Comparison of ENCODE assay signal across 12 cellular contexts in genomic region chr20:20363449-20364015, GRCh38. TPM values are rescaled to one million over a fixed set of nuclear protein-coding genes. Genes with fewer than 3 reads are reported as not detected.
A peak's percentile ranks its signal among the peaks of the same experiment; 100 is the strongest.
DNase-seq lines count a peak whose midpoint lies in the region; ATAC-seq and TF ChIP-seq lines count a peak whose summit lies in the region.
"Had no signal": no experiment of that assay in that cellular context is flagged by ENCODE, and none has a peak within 500 bp of the region (broad histone marks: within the 10 kb centered on the region; RNA-seq: fewer than 3 reads in every experiment).

No MANE protein-coding gene starts in this region.

- H3K9ac ChIP-seq in HUES6 (ENCODE audit: low read length) = peak overlapping the region; percentile 58

- H3K27me3 Mint-ChIP-seq in WTC11 (ENCODE audit: low read depth) = peaks cover 83% of the 10 kb centered on the region
- peaks cover 90% of the 10 kb centered on the region for H3K27me3 Mint-ChIP-seq in nephron progenitor cell (ENCODE audit: low read depth, poor library complexity)

- peak overlapping the region; percentile 64 for H3K4me3 ChIP-seq in HUES6 (ENCODE audit: low read depth, low read length)
- H3K4me3 ChIP-seq: upper lobe of left lung had no signal

- H3K27ac ChIP-seq in HUES6 (ENCODE audit: low read depth, low read length) = no peak overlapping the region
- H3K27ac ChIP-seq: HL-60, upper lobe of left lung had no signal

- H3K4me1 ChIP-seq in HUES6 (ENCODE audit: control insufficient read depth, insufficient read depth, low read length) = peaks cover 27% of the 10 kb centered on the region

- H3K9me3 Mint-ChIP-seq in WTC11 = no peaks in the 10 kb centered on the region
- peaks cover 2% of the 10 kb centered on the region for H3K9me3 Mint-ChIP-seq in nephron progenitor cell

- POLR2A ChIA-PET in WTC11 (lab: Charles Lee) = no interaction called here

- H3K27ac Mint-ChIP-seq in WTC11 (no peak overlapping the region), nephron progenitor cell (no peak overlapping the region)

- CTCF ChIA-PET in WTC11 (lab: Charles Lee) = interaction anchor here (1.2 kb wide), 1 partner anchor 230 kb away, joined by 11 read pairs; no protein-coding TSS in a partner anchor

- peaks cover 95% of the 10 kb centered on the region for H3K27me3 ChIP-seq in HUES6 (ENCODE audit: control insufficient read depth, insufficient read depth, low read length)

- TF ChIP-seq CTCF in WTC11 (IDR thresholded peaks at IDR 0.05) (no peak), nephron progenitor cell (IDR thresholded peaks at IDR 0.05) (no peak)

- DNase-seq in NCI-H1436 (lab: John Stamatoyannopoulos, UW) = peak; percentile 61
- DNase-seq in NCI-H1436 treated with DMSO at 0.1 percent for 48 hours (lab: John Stamatoyannopoulos, UW) = no peak
- DNase-seq in WTC11 (ENCODE audit: low spot score) = peak; percentile 54
- DNase-seq in nephron progenitor cell = peak; percentile 26
- no peak for DNase-seq in activated CD4-positive, CD25-positive, alpha-beta regulatory T cell treated with anti-CD3 and anti-CD28 coated beads, Interleukin-2, amount 50 U/mL, for 72 hours
- no peak for DNase-seq in 8988T
- DNase-seq in GOT3 (lab: John Stamatoyannopoulos, UW) = no peak
- DNase-seq: HCEC 1CT had no signal

- H3K36me3 Mint-ChIP-seq in WTC11 = no peaks in the 10 kb centered on the region
- no peaks in the 10 kb centered on the region for H3K36me3 Mint-ChIP-seq in nephron progenitor cell (ENCODE audit: low read depth)

- no peaks in the 10 kb centered on the region for H3K36me3 ChIP-seq in HUES6 (ENCODE audit: control insufficient read depth, insufficient read depth, low read length)
- H3K36me3 ChIP-seq: upper lobe of left lung had no signal

- H3K4me1 Mint-ChIP-seq in WTC11 = peaks cover 31% of the 10 kb centered on the region
- peaks cover 10% of the 10 kb centered on the region for H3K4me1 Mint-ChIP-seq in nephron progenitor cell

- ATAC-seq in WTC11 = peak; percentile 28

- H3K9me3 ChIP-seq in HUES6 (ENCODE audit: control insufficient read depth, insufficient read depth, low read depth, low read length) = no peaks in the 10 kb centered on the region
- H3K9me3 ChIP-seq: upper lobe of left lung had no signal

- peak overlapping the region; percentile 76 for H3K4me3 Mint-ChIP-seq in WTC11
- no peak overlapping the region for H3K4me3 Mint-ChIP-seq in nephron progenitor cell

TF ChIP-seq in WTC11, 78 proteins besides CTCF, POLR2A, EP300 and RAD21 (continues in another document):
- TF ChIP-seq FOXJ3 (CRISPR knock-in tag; IDR thresholded peaks at IDR 0.05; ENCODE audit: borderline replicate concordance) (no peak), ERG (CRISPR knock-in tag; IDR thresholded peaks at IDR 0.05) (no peak), FOXP1 (CRISPR knock-in tag; IDR thresholded peaks at IDR 0.05; ENCODE audit: borderline replicate concordance) (0 out of 2 replicates have a peak, but pooled peaks have one; percentile 29), MAX (CRISPR knock-in tag; IDR thresholded peaks at IDR 0.05) (no peak), PRRX2 (CRISPR knock-in tag; IDR thresholded peaks at IDR 0.05) (no peak), TCF7 (CRISPR knock-in tag; IDR thresholded peaks at IDR 0.05; ENCODE audit: low read depth) (no peak), CREB1 (CRISPR knock-in tag; IDR thresholded peaks at IDR 0.05) (no peak), ZNF416 (CRISPR knock-in tag; IDR thresholded peaks at IDR 0.05) (no peak), NFE2L1 (CRISPR knock-in tag; IDR thresholded peaks at IDR 0.05) (peak; percentile 60; the same call in 1 of the 2 replicates), HMGXB4 (CRISPR knock-in tag; IDR thresholded peaks at IDR 0.05) (no peak), ATF1 (CRISPR knock-in tag; IDR thresholded peaks at IDR 0.05) (no peak), CBFB (CRISPR knock-in tag; IDR thresholded peaks at IDR 0.05; ENCODE audit: low read depth) (no peak), E2F1 (CRISPR knock-in tag; IDR thresholded peaks at IDR 0.05) (no peak)
- TF ChIP-seq, protein P1, sequence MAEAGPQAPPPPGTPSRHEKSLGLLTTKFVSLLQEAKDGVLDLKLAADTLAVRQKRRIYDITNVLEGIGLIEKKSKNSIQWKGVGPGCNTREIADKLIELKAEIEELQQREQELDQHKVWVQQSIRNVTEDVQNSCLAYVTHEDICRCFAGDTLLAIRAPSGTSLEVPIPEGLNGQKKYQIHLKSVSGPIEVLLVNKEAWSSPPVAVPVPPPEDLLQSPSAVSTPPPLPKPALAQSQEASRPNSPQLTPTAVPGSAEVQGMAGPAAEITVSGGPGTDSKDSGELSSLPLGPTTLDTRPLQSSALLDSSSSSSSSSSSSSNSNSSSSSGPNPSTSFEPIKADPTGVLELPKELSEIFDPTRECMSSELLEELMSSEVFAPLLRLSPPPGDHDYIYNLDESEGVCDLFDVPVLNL (CRISPR knock-in tag; IDR thresholded peaks at IDR 0.05; ENCODE audit: borderline replicate concordance, low read depth) = no peak
- TF ChIP-seq, protein P2, sequence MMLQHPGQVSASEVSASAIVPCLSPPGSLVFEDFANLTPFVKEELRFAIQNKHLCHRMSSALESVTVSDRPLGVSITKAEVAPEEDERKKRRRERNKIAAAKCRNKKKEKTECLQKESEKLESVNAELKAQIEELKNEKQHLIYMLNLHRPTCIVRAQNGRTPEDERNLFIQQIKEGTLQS (CRISPR knock-in tag; conservative IDR thresholded peaks at IDR 0.05) = no peak
- TF ChIP-seq, protein P3, sequence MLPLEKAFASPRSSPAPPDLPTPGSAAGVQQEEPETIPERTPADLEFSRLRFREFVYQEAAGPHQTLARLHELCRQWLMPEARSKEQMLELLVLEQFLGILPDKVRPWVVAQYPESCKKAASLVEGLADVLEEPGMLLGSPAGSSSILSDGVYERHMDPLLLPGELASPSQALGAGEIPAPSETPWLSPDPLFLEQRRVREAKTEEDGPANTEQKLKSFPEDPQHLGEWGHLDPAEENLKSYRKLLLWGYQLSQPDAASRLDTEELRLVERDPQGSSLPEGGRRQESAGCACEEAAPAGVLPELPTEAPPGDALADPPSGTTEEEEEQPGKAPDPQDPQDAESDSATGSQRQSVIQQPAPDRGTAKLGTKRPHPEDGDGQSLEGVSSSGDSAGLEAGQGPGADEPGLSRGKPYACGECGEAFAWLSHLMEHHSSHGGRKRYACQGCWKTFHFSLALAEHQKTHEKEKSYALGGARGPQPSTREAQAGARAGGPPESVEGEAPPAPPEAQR (CRISPR knock-in tag; IDR thresholded peaks at IDR 0.05) = no peak
- TF ChIP-seq, protein P4, sequence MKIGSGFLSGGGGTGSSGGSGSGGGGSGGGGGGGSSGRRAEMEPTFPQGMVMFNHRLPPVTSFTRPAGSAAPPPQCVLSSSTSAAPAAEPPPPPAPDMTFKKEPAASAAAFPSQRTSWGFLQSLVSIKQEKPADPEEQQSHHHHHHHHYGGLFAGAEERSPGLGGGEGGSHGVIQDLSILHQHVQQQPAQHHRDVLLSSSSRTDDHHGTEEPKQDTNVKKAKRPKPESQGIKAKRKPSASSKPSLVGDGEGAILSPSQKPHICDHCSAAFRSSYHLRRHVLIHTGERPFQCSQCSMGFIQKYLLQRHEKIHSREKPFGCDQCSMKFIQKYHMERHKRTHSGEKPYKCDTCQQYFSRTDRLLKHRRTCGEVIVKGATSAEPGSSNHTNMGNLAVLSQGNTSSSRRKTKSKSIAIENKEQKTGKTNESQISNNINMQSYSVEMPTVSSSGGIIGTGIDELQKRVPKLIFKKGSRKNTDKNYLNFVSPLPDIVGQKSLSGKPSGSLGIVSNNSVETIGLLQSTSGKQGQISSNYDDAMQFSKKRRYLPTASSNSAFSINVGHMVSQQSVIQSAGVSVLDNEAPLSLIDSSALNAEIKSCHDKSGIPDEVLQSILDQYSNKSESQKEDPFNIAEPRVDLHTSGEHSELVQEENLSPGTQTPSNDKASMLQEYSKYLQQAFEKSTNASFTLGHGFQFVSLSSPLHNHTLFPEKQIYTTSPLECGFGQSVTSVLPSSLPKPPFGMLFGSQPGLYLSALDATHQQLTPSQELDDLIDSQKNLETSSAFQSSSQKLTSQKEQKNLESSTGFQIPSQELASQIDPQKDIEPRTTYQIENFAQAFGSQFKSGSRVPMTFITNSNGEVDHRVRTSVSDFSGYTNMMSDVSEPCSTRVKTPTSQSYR (CRISPR knock-in tag; IDR thresholded peaks at IDR 0.05) = peak; percentile 50; the same call in 1 of the 2 replicates

RNA-seq across cellular contexts. Expression of gene INSM1, which starts 4.4 kb away (rescaled TPM):
- 3.3 to 4.4 TPM (median 3.6 TPM) in 3 replicates for total RNA-seq in WTC11 (2021)
- total RNA-seq: mesenteric fat pad, upper lobe of left lung had no signal

Comparison
In these comparisons a context has a peak if more than half of its experiments do, and no peak if none do; other contexts are left out.
1. DNase-seq: peak in NCI-H1436 (single experiment), WTC11 (single experiment) and nephron progenitor cell (single experiment); none in NCI-H1436 treated with DMSO at 0.1 percent for 48 hours (single experiment), activated CD4-positive, CD25-positive, alpha-beta regulatory T cell treated with anti-CD3 and anti-CD28 coated beads, Interleukin-2, amount 50 U/mL, for 72 hours (single experiment), 8988T (single experiment) and GOT3 (single experiment).